17 cellular contexts compared by ENCODE assay signal in genomic region chr4:1937550-1937949, GRCh38.
DNase-seq lines count a peak whose midpoint lies in the region; ATAC-seq, FAIRE-seq and TF ChIP-seq lines count a peak whose summit lies in the region.
"Had no signal": no experiment of that assay in that cellular context is flagged by ENCODE, and none has a peak within 500 bp of the region (broad histone marks: within the 10 kb centered on the region; RNA-seq: fewer than 3 reads in every experiment).

No MANE protein-coding gene starts in this region.

- no peaks in the 10 kb centered on the region for H3K79me2 ChIP-seq in GM12878 (ENCODE audit: control insufficient read depth, insufficient read depth, low read length)

- H3K36me3 ChIP-seq in GM12878 (ENCODE audit: control insufficient read depth in 2 of 2, insufficient read depth in 2 of 2, low read length in 1 of 2): peaks cover 22 to 31% of the 10 kb centered on the region in 2 experiments

- no peak for TF ChIP-seq RAD21 in GM12878 (IDR thresholded peaks at IDR 0.05; ENCODE audit: insufficient read depth, low read depth, low read length)

- no peak for FAIRE-seq in GM12878 (lab: Jason Lieb, UNC)
- FAIRE-seq: A549, GM19239, H1 had no signal

- H3K27me3 Mint-ChIP-seq in activated T-cell treated with anti-CD3 and anti-CD28 coated beads, Interleukin-2, amount 50 U/mL, for 24 hours: no peaks in the 10 kb centered on the region
- H3K27me3 Mint-ChIP-seq in activated T-cell treated with anti-CD3 and anti-CD28 coated beads, Interleukin-2, amount 50 U/mL, for 72 hours (ENCODE audit: low read depth): no peaks in the 10 kb centered on the region
- H3K27me3 Mint-ChIP-seq in HFFc6 (ENCODE audit: insufficient read depth): no peaks in the 10 kb centered on the region; the same call in 1 of the 2 replicates
- no peaks in the 10 kb centered on the region for H3K27me3 Mint-ChIP-seq in type B pancreatic cell

- intact Hi-C loops in GM12878 (cut with micrococcal nuclease; ENCODE audit: unreplicated experiment): no loop called here

- no peak overlapping the region for H3K27ac ChIP-seq in GM12878 (ENCODE audit: control insufficient read depth, insufficient read depth)
- H3K27ac ChIP-seq: A549; BLaER1 treated with 17β-estradiol and CSF1 and Interleukin-3, amounts not matched to agents 10 nM and 100 nM; HL-60 had no signal

- H3K4me3 ChIP-seq in GM12878: no peak overlapping the region
- H3K4me3 ChIP-seq: A549; BLaER1 treated with 17β-estradiol and CSF1 and Interleukin-3, amounts not matched to agents 10 nM and 100 nM had no signal

- peak overlapping the region; percentile 29 for H3K27ac Mint-ChIP-seq in activated T-cell treated with anti-CD3 and anti-CD28 coated beads, Interleukin-2, amount 50 U/mL, for 24 hours
- no peak overlapping the region for H3K27ac Mint-ChIP-seq in activated T-cell treated with anti-CD3 and anti-CD28 coated beads, Interleukin-2, amount 50 U/mL, for 72 hours
- H3K27ac Mint-ChIP-seq in HFFc6: peak overlapping the region; percentile 43; the same call in 1 of the 2 replicates
- peak overlapping the region; percentile 55 for H3K27ac Mint-ChIP-seq in type B pancreatic cell
- H3K27ac Mint-ChIP-seq: CD8-positive, alpha-beta T cell; H9 had no signal

- no peak overlapping the region for H3K4me3 Mint-ChIP-seq in activated T-cell treated with anti-CD3 and anti-CD28 coated beads, Interleukin-2, amount 50 U/mL, for 24 hours
- H3K4me3 Mint-ChIP-seq in activated T-cell treated with anti-CD3 and anti-CD28 coated beads, Interleukin-2, amount 50 U/mL, for 72 hours: no peak overlapping the region
- no peak overlapping the region for H3K4me3 Mint-ChIP-seq in HFFc6
- H3K4me3 Mint-ChIP-seq in type B pancreatic cell: no peak overlapping the region
- H3K4me3 Mint-ChIP-seq: CD8-positive, alpha-beta T cell; H9 had no signal

- no peak for TF ChIP-seq POLR2A in GM12878 (IDR thresholded peaks at IDR 0.05; ENCODE audit: low read depth, low read length)

- no peak for TF ChIP-seq EP300 in GM12878 (IDR thresholded peaks at IDR 0.05; ENCODE audit: borderline replicate concordance in 1 of 2, control insufficient read depth in 1 of 2, low read depth in 2 of 2, low read length in 2 of 2)

- no peaks in the 10 kb centered on the region for H4K20me1 ChIP-seq in GM12878 (ENCODE audit: control insufficient read depth, insufficient read depth)

- H3K4me1 ChIP-seq in GM12878 (ENCODE audit: control insufficient read depth, insufficient read depth, low read length): no peaks in the 10 kb centered on the region
- H3K4me1 ChIP-seq: BLaER1 treated with 17β-estradiol and CSF1 and Interleukin-3, amounts not matched to agents 10 nM and 100 nM had no signal

- H3K4me1 Mint-ChIP-seq in activated T-cell treated with anti-CD3 and anti-CD28 coated beads, Interleukin-2, amount 50 U/mL, for 24 hours (ENCODE audit: low read depth): no peaks in the 10 kb centered on the region
- H3K4me1 Mint-ChIP-seq in activated T-cell treated with anti-CD3 and anti-CD28 coated beads, Interleukin-2, amount 50 U/mL, for 72 hours (ENCODE audit: low read depth): no peaks in the 10 kb centered on the region
- H3K4me1 Mint-ChIP-seq in HFFc6 (ENCODE audit: low read depth): peaks cover 36% of the 10 kb centered on the region
- H3K4me1 Mint-ChIP-seq in type B pancreatic cell (ENCODE audit: unreplicated experiment): peaks cover 13% of the 10 kb centered on the region
- H3K4me1 Mint-ChIP-seq: H9 had no signal

- H3K4me2 ChIP-seq in GM12878 (ENCODE audit: control insufficient read depth, insufficient read depth): no peak overlapping the region
- H3K4me2 ChIP-seq: A549; BLaER1 treated with 17β-estradiol and CSF1 and Interleukin-3, amounts not matched to agents 10 nM and 100 nM had no signal

- in situ Hi-C loops in GM12878 (cut with MboI): no loop called here

- H3K27me3 ChIP-seq in GM12878 (replicated peaks in 1 of 2; ENCODE audit: control insufficient read depth in 2 of 2, insufficient read depth in 2 of 2, low read length in 1 of 2): no peaks in the 10 kb centered on the region
- H3K27me3 ChIP-seq: BLaER1 treated with 17β-estradiol and CSF1 and Interleukin-3, amounts not matched to agents 10 nM and 100 nM had no signal

- POLR2A ChIA-PET in GM12878 (lab: Charles Lee): no interaction called here

- CTCF ChIA-PET in GM12878 (lab: Yijun Ruan, JAX): interaction anchor here (1.8 kb wide), 1 partner anchor 38 kb away, joined by 8 read pairs; no protein-coding TSS in a partner anchor

- ATAC-seq in activated T-cell treated with anti-CD3 and anti-CD28 coated beads, Interleukin-2, amount 50 U/mL, for 72 hours (replicated peaks in 1 of 2): no peak
- ATAC-seq in GM12878: no peak
- ATAC-seq: A549; CD8-positive, alpha-beta T cell had no signal

- TF ChIP-seq CTCF in HFFc6 (IDR thresholded peaks at IDR 0.05) (no peak), GM12878 (IDR thresholded peaks at IDR 0.05 in 2 of 3, conservative IDR thresholded peaks at IDR 0.05 in 1 of 3; ENCODE audit: control insufficient read depth in 2 of 3, extremely low read depth in 1 of 3, insufficient read depth in 1 of 3, low read depth in 3 of 3, low read length in 3 of 3) (no peak), type B pancreatic cell (conservative IDR thresholded peaks at IDR 0.05) (no peak)

- no peaks in the 10 kb centered on the region for H3K9me3 ChIP-seq in GM12878 (replicated peaks; ENCODE audit: control insufficient read depth, insufficient read depth, low read length)
- H3K9me3 ChIP-seq: A549; BLaER1 treated with 17β-estradiol and CSF1 and Interleukin-3, amounts not matched to agents 10 nM and 100 nM had no signal

- RAD21 ChIA-PET in GM12878 (lab: Charles Lee; ENCODE audit: unreplicated experiment): no interaction called here

- no peaks in the 10 kb centered on the region for H3K9me3 Mint-ChIP-seq in activated T-cell treated with anti-CD3 and anti-CD28 coated beads, Interleukin-2, amount 50 U/mL, for 24 hours
- no peaks in the 10 kb centered on the region for H3K9me3 Mint-ChIP-seq in activated T-cell treated with anti-CD3 and anti-CD28 coated beads, Interleukin-2, amount 50 U/mL, for 72 hours
- H3K9me3 Mint-ChIP-seq in HFFc6: no peaks in the 10 kb centered on the region
- H3K9me3 Mint-ChIP-seq in type B pancreatic cell: no peaks in the 10 kb centered on the region
- H3K9me3 Mint-ChIP-seq: CD8-positive, alpha-beta T cell; H9 had no signal

- SMC1A ChIA-PET in GM12878 (lab: Charles Lee; ENCODE audit: uncharacterized antibody, unreplicated experiment): interaction anchor here (1.1 kb wide), 1 partner anchor 92 kb away, joined by 4 read pairs; no protein-coding TSS in a partner anchor

- TSS peak; percentile 31 for BruUV-seq in GM12878 (replicated peaks; lab: Mats Ljungman, UMichigan)

- WGBS in GM12878 (ENCODE audit: insufficient coverage, insufficient replicate concordance, low lambda C conversion rate, missing lambda C conversion rate): 98% methylated on average over 3 of the region's 3 CpGs

- H2AFZ ChIP-seq in GM12878 (ENCODE audit: control insufficient read depth, low read depth, low read length): no peak overlapping the region

- peaks cover 84% of the 10 kb centered on the region for H3K36me3 Mint-ChIP-seq in activated T-cell treated with anti-CD3 and anti-CD28 coated beads, Interleukin-2, amount 50 U/mL, for 24 hours (ENCODE audit: low read depth)
- H3K36me3 Mint-ChIP-seq in activated T-cell treated with anti-CD3 and anti-CD28 coated beads, Interleukin-2, amount 50 U/mL, for 72 hours (ENCODE audit: insufficient read depth in 2 of 2): peaks cover 9 to 24% of the 10 kb centered on the region in 2 donors
- peaks cover 23% of the 10 kb centered on the region for H3K36me3 Mint-ChIP-seq in HFFc6 (ENCODE audit: low read depth)
- H3K36me3 Mint-ChIP-seq in type B pancreatic cell: peaks cover 17% of the 10 kb centered on the region

- DNase-seq in activated T-cell treated with anti-CD3 and anti-CD28 coated beads, Interleukin-2, amount 50 U/mL, for 24 hours: no peak
- DNase-seq in activated T-cell treated with anti-CD3 and anti-CD28 coated beads, Interleukin-2, amount 50 U/mL, for 72 hours: no peak
- DNase-seq in HFFc6 (no peak), GM12878 (ENCODE audit: low read depth, low spot score) (no peak), type B pancreatic cell (ENCODE audit: extremely low spot score, unreplicated experiment) (no peak), AG20443 (ENCODE audit: low spot score) (no peak)
- DNase-seq in stimulated activated CD4-positive, alpha-beta T cell treated with anti-CD3 and anti-CD28 coated beads, Interleukin-4, amount 100 ng/mL, for 4 hours: no peak
- DNase-seq: Calu3; CD8-positive, alpha-beta T cell; DMS79 treated with DMSO at 0.1 percent for 48 hours; GF-D8; H9 had no signal

- H3K9ac ChIP-seq in GM12878 (ENCODE audit: control insufficient read depth, insufficient read depth, low read length): no peak overlapping the region
- H3K9ac ChIP-seq: BLaER1 treated with 17β-estradiol and CSF1 and Interleukin-3, amounts not matched to agents 10 nM and 100 nM had no signal

TF ChIP-seq in GM12878, 131 proteins besides CTCF, POLR2A, EP300 and RAD21 (continues in another document):
- TF ChIP-seq JUND (IDR thresholded peaks at IDR 0.05; ENCODE audit: low read depth, low read length) (no peak), ZBTB4 (CRISPR knock-in tag; IDR thresholded peaks at IDR 0.05) (no peak), TCF3 (IDR thresholded peaks at IDR 0.05; ENCODE audit: borderline replicate concordance, insufficient read depth, low read depth, low read length) (no peak), SUZ12 (IDR thresholded peaks at IDR 0.05; ENCODE audit: unreplicated experiment) (no peak)
